22 cellular contexts compared by ENCODE assay signal in the genomic region with DNA sequence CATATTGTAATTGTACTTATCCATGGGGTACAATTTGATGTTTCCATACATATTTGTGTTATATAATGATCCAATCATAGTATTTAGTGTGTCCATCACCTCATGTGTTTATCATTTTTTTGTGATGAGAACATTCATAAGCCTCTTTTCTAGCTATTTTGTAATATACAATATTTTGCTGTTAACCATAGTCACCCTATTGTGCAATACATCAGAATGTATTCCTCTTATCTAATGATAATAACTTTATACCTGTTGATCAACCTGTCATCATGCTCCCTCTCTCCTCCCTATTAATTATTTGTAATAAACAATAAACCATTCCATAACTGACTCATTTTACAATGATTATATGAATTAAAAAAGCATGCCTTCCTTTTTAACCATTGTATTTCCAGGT.
DNase-seq lines count a peak whose midpoint lies in the region; ATAC-seq, FAIRE-seq and TF ChIP-seq lines count a peak whose summit lies in the region.
"Had no signal": no experiment of that assay in that cellular context is flagged by ENCODE, and none has a peak within 500 bp of the region (broad histone marks: within the 10 kb centered on the region; RNA-seq: fewer than 3 reads in every experiment).

No MANE protein-coding gene starts in this region.

- CTCF ChIA-PET in HepG2 (lab: Yijun Ruan, JAX; ENCODE audit: low intra/inter-chr PET ratio, low total read pairs), result no interaction called here

- no peaks in the 10 kb centered on the region for H3K79me2 ChIP-seq in HepG2 (ENCODE audit: insufficient read depth, low read length)

- no peak overlapping the region for H3K4me2 ChIP-seq in HepG2 (ENCODE audit: low read depth, low read length)
- H3K4me2 ChIP-seq: BLaER1 had no signal

- intact Hi-C loops in HepG2 (cut with micrococcal nuclease; ENCODE audit: unreplicated experiment) (no loop called here), right lobe of liver (cut with DNase I) (no loop called here), stomach (cut with DNase I; ENCODE audit: low total_unique reads) (no loop called here)

- in situ Hi-C loops in HepG2 (cut with HindIII; ENCODE audit: extremely low pct_ligation_motif_present, low pct_unique_long_range_greater_than_20kb), result no loop called here

- no peak for ATAC-seq in HepG2
- no peak for ATAC-seq in right lobe of liver
- ATAC-seq: CD8-positive, alpha-beta T cell; HCT116 had no signal

- H3K4me3 ChIP-seq in HepG2 (replicated peaks in 1 of 3; ENCODE audit: insufficient read depth in 1 of 3, low read depth in 2 of 3, low read length in 3 of 3) (no peak overlapping the region), right lobe of liver (no peak overlapping the region), stomach (no peak overlapping the region)
- H3K4me3 ChIP-seq: BLaER1 had no signal

- TF ChIP-seq CTCF in HepG2 (CRISPR knock-in tag; IDR thresholded peaks at IDR 0.05) (no peak), right lobe of liver (IDR thresholded peaks at IDR 0.05) (no peak), stomach (IDR thresholded peaks at IDR 0.05) (no peak)

- no peak for TF ChIP-seq EP300 in HepG2 (IDR thresholded peaks at IDR 0.05; ENCODE audit: low read depth in 2 of 2, low read length in 2 of 2)
- TF ChIP-seq EP300 in HepG2 (CRISPR knock-in tag; IDR thresholded peaks at IDR 0.05; ENCODE audit: borderline replicate concordance), result no peak
- no peak for TF ChIP-seq EP300 in stomach (IDR thresholded peaks at IDR 0.05)

- H2AFZ ChIP-seq in HepG2 (ENCODE audit: low read length), result no peak overlapping the region

- no TSS peak for BruUV-seq in HepG2 (replicated peaks; lab: Mats Ljungman, UMichigan)

- no peak for DNase-seq in HepG2 (ENCODE audit: low spot score)
- no peak for DNase-seq in right lobe of liver
- peak; percentile 41 for DNase-seq in amniotic epithelial cell (ENCODE audit: low read depth)
- no peak for DNase-seq in stomach
- no peak for DNase-seq in NCI-H2107 (lab: John Stamatoyannopoulos, UW)
- no peak for DNase-seq in NCI-H2029 treated with DMSO at 0.1 percent for 48 hours (lab: John Stamatoyannopoulos, UW)
- DNase-seq: Caco-2; CD4-positive, CD25-positive, alpha-beta regulatory T cell; CD8-positive, alpha-beta T cell; DMS153; DND-41; GOT3; H7 had no signal

- FAIRE-seq in HepG2 (lab: Jason Lieb, UNC) (no peak), colon (lab: Jason Lieb, UNC) (peak; percentile 55), islet of Langerhans (lab: Jason Lieb, UNC) (peak; percentile 49)
- FAIRE-seq: A204.1, G401.6, GM12892 had no signal

- H3K27ac ChIP-seq in HepG2 (ENCODE audit: extremely low read length, insufficient read depth, low read length), result no peak overlapping the region
- no peak overlapping the region for H3K27ac ChIP-seq in right lobe of liver
- no peak overlapping the region for H3K27ac ChIP-seq in stomach
- H3K27ac ChIP-seq: 22Rv1, BLaER1, C4-2B had no signal

- POLR2A ChIA-PET in HepG2 (lab: Yijun Ruan, JAX), result no interaction called here

- H3K9me3 ChIP-seq in HepG2 (ENCODE audit: low read length), result no peaks in the 10 kb centered on the region
- H3K9me3 ChIP-seq in right lobe of liver, result no peaks in the 10 kb centered on the region
- H3K9me3 ChIP-seq in stomach, result no peaks in the 10 kb centered on the region
- H3K9me3 ChIP-seq: BLaER1, Caco-2 had no signal

- no peaks in the 10 kb centered on the region for H3K4me1 ChIP-seq in HepG2 (ENCODE audit: insufficient read depth, low read length)
- H3K4me1 ChIP-seq in right lobe of liver, result no peaks in the 10 kb centered on the region
- no peaks in the 10 kb centered on the region for H3K4me1 ChIP-seq in stomach
- H3K4me1 ChIP-seq: BLaER1, Caco-2 had no signal

- H3K36me3 ChIP-seq in HepG2 (replicated peaks in 1 of 2; ENCODE audit: control insufficient read depth in 1 of 2, insufficient read depth in 2 of 2, low read length in 2 of 2) (no peaks in the 10 kb centered on the region), right lobe of liver (no peaks in the 10 kb centered on the region), stomach (no peaks in the 10 kb centered on the region)
- H3K36me3 ChIP-seq: BLaER1 had no signal

- H3K27me3 ChIP-seq in HepG2 (ENCODE audit: control insufficient read depth in 1 of 2, insufficient read depth in 2 of 2, low read length in 2 of 2) (no peaks in the 10 kb centered on the region), right lobe of liver (no peaks in the 10 kb centered on the region), stomach (no peaks in the 10 kb centered on the region)
- H3K27me3 ChIP-seq: BLaER1 had no signal

- no peak overlapping the region for H3K9ac ChIP-seq in HepG2 (ENCODE audit: insufficient read depth, low read depth, low read length)
- H3K9ac ChIP-seq: BLaER1 had no signal

- no peak for TF ChIP-seq POLR2A in HepG2 (IDR thresholded peaks at IDR 0.05; ENCODE audit: insufficient read depth in 1 of 2, low read depth in 2 of 2, low read length in 2 of 2)
- no peak for TF ChIP-seq POLR2A in right lobe of liver (IDR thresholded peaks at IDR 0.05)
- TF ChIP-seq POLR2A in stomach (IDR thresholded peaks at IDR 0.05), result no peak

- TF ChIP-seq RAD21 in HepG2 (CRISPR knock-in tag; IDR thresholded peaks at IDR 0.05), result no peak

- no peaks in the 10 kb centered on the region for H4K20me1 ChIP-seq in HepG2 (ENCODE audit: insufficient read depth, low read length)
- H4K20me1 ChIP-seq: BLaER1 had no signal

TF ChIP-seq in HepG2, 621 proteins besides CTCF, POLR2A, EP300 and RAD21:
- TF ChIP-seq CEBPB (IDR thresholded peaks at IDR 0.05; ENCODE audit: borderline replicate concordance, low read depth, low read length) (peak; percentile 72; the same call in 1 of the 2 replicates), ZFP37 (CRISPR knock-in tag; IDR thresholded peaks at IDR 0.05; ENCODE audit: borderline replicate concordance) (no peak)
